In the genomic region with DNA sequence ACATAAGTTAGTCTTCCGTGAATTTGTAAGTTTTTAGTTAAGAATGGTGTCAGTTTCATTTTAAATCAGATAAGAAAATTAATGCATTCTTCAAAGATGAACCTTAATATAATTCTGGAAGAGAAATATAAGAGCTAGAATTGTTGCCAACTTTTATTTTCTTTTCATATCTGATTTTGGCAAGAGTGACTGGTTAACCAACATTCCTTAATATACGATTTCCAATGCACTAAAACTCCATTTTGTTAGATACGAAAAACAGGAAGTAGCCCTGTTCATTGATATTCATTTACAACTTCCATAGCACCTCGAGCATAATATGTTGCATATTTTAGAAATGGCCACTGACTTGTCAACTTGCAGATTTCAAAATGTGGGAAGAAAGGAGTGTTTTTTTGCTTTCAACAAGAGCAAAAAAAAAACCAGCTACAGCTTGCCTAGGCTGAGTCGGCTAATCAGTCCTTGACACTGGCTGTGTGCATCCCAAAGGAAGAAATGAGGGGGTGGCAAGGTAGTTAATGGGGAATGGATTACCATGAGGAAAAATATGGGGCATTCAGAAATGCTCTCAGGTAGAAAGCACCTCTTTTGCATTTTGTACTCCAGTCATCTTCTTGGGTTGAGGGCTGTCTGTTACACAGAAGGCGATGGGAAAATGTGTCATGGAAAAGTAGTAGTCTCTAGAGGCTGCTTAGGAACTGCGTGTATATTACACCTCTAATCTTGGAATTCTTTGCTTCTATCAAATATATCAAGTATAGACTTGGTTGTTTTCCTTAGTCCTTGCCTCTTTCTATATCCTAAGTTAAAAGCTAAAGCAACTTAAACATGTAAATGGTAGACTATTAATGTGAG, we compare ENCODE assay signal across 9 cellular contexts. TPM values are rescaled to one million over a fixed set of nuclear protein-coding genes. Genes with fewer than 3 reads are reported as not detected.
A peak's percentile ranks its signal among the peaks of the same experiment; 100 is the strongest.
DNase-seq lines count a peak whose midpoint lies in the region; ATAC-seq and TF ChIP-seq lines count a peak whose summit lies in the region.
"Had no signal": no experiment of that assay in that cellular context is flagged by ENCODE, and none has a peak within 500 bp of the region (broad histone marks: within the 10 kb centered on the region; RNA-seq: fewer than 3 reads in every experiment).

No MANE protein-coding gene starts in this region.

- no peak for TF ChIP-seq CTCF in OCI-LY3 (IDR thresholded peaks at IDR 0.05; ENCODE audit: low read depth, low read length)
- TF ChIP-seq CTCF in neutrophil (IDR thresholded peaks at IDR 0.05) = no peak

- peak overlapping the region; percentile 84 for H3K27ac Mint-ChIP-seq in dendritic cell treated with granulocyte-macrophage colony-stimulating factor and Interleukin-4, amounts not matched to agents 40 ng/mL and 50 ng/mL, for 4 days

- peaks cover 89% of the 10 kb centered on the region for H3K79me2 ChIP-seq in OCI-LY3 (ENCODE audit: low read length)

- no peaks in the 10 kb centered on the region for H3K9me3 Mint-ChIP-seq in dendritic cell treated with granulocyte-macrophage colony-stimulating factor and Interleukin-4, amounts not matched to agents 40 ng/mL and 50 ng/mL, for 4 days

- H3K27me3 ChIP-seq in OCI-LY3 (ENCODE audit: low read depth, low read length) (no peaks in the 10 kb centered on the region), neutrophil (no peaks in the 10 kb centered on the region), aorta (ENCODE audit: control insufficient read depth in 1 of 2, insufficient read depth in 2 of 2, low read length in 1 of 2) (no peaks in the 10 kb centered on the region)

- DNase-seq in ELR (ENCODE audit: low read depth) = peak; percentile 6
- no peak for DNase-seq in midbrain (lab: John Stamatoyannopoulos, UW)
- no peak for DNase-seq in aorta
- DNase-seq: NCI-H69 had no signal

- peak overlapping the region; percentile 86 for H3K4me2 ChIP-seq in OCI-LY3 (ENCODE audit: low read length)

- intact Hi-C loops in dendritic cell treated with granulocyte-macrophage colony-stimulating factor and Interleukin-4, amounts not matched to agents 40 ng/mL and 50 ng/mL, for 4 days (cut with micrococcal nuclease) = loop anchor here (5.0 kb wide), 2 partner anchors 337 to 402 kb away; no protein-coding TSS in a partner anchor
- intact Hi-C loops in aorta (cut with DNase I) = loop anchor here (10.0 kb wide), 2 partner anchors 334 to 394 kb away; no protein-coding TSS in a partner anchor

- no peak overlapping the region for H2AFZ ChIP-seq in OCI-LY3 (ENCODE audit: low read depth, low read length)

- peak overlapping the region; percentile 97 for H3K27ac ChIP-seq in OCI-LY3 (ENCODE audit: low read length)
- H3K27ac ChIP-seq in neutrophil = peak overlapping the region; percentile 61
- no peak overlapping the region for H3K27ac ChIP-seq in aorta (ENCODE audit: low read depth in 1 of 2, low read length in 2 of 2)

- H4K20me1 ChIP-seq in OCI-LY3 (ENCODE audit: insufficient read depth, low read length) = peaks cover 49% of the 10 kb centered on the region

- H3K4me3 ChIP-seq in OCI-LY3 (ENCODE audit: low read length) (peak overlapping the region; percentile 98), neutrophil (ENCODE audit: low read depth in 1 of 2, low read length in 1 of 2) (peak overlapping the region; percentile 2 to 56), aorta (ENCODE audit: low read length in 2 of 2) (no peak overlapping the region)

- peaks cover 44% of the 10 kb centered on the region for H3K4me1 Mint-ChIP-seq in dendritic cell treated with granulocyte-macrophage colony-stimulating factor and Interleukin-4, amounts not matched to agents 40 ng/mL and 50 ng/mL, for 4 days (ENCODE audit: low read depth)

- peaks cover 36% of the 10 kb centered on the region for H3K4me1 ChIP-seq in OCI-LY3 (ENCODE audit: low read length)
- H3K4me1 ChIP-seq in neutrophil (ENCODE audit: control insufficient read depth in 1 of 2, insufficient read depth in 1 of 2, low read depth in 1 of 2, low read length in 1 of 2) = peaks cover 51 to 56% of the 10 kb centered on the region in 2 experiments
- no peaks in the 10 kb centered on the region for H3K4me1 ChIP-seq in aorta (ENCODE audit: control insufficient read depth in 1 of 2, insufficient read depth in 2 of 2, low read length in 2 of 2)

- H3K4me3 Mint-ChIP-seq in dendritic cell treated with granulocyte-macrophage colony-stimulating factor and Interleukin-4, amounts not matched to agents 40 ng/mL and 50 ng/mL, for 4 days = peak overlapping the region; percentile 64

- H3K36me3 Mint-ChIP-seq in dendritic cell treated with granulocyte-macrophage colony-stimulating factor and Interleukin-4, amounts not matched to agents 40 ng/mL and 50 ng/mL, for 4 days (ENCODE audit: low read depth) = peaks cover 42% of the 10 kb centered on the region

- H3K27me3 Mint-ChIP-seq in dendritic cell treated with granulocyte-macrophage colony-stimulating factor and Interleukin-4, amounts not matched to agents 40 ng/mL and 50 ng/mL, for 4 days = no peaks in the 10 kb centered on the region

- ATAC-seq in GM21515 (IDR thresholded peaks at IDR 0.05; ENCODE audit: unreplicated experiment) (no peak), aorta (ENCODE audit: low FRiP score) (no peak), GM21723 (IDR thresholded peaks at IDR 0.05; ENCODE audit: unreplicated experiment) (no peak)

- WGBS in aorta, 2 donors = 23 to 29% methylated on average over 7 of the region's 7 CpGs

- peak overlapping the region; percentile 95 for H3K9ac ChIP-seq in OCI-LY3 (ENCODE audit: low read length)

- H3K36me3 ChIP-seq in OCI-LY3 (replicated peaks; ENCODE audit: low read depth, low read length) (peaks cover 15% of the 10 kb centered on the region), neutrophil (no peaks in the 10 kb centered on the region), aorta (ENCODE audit: control insufficient read depth in 1 of 2, insufficient read depth in 2 of 2, low read length in 1 of 2) (no peaks in the 10 kb centered on the region)

- no peaks in the 10 kb centered on the region for H3K9me3 ChIP-seq in OCI-LY3 (ENCODE audit: insufficient read depth, low read length)
- H3K9me3 ChIP-seq in neutrophil = no peaks in the 10 kb centered on the region
- H3K9me3 ChIP-seq in aorta (ENCODE audit: control insufficient read depth, low read length) = no peaks in the 10 kb centered on the region

RNA-seq across cellular contexts. Expression of a gene that starts 3.9 kb away (rescaled TPM):
- total RNA-seq in aorta = 10 to 100 TPM; 11.2 to 26.3 TPM
- 1 to 10 TPM; 1.8 to 3.2 TPM for polyA plus RNA-seq in aorta

Comparison
In these comparisons a context has a peak if more than half of its experiments do, and no peak if none do; other contexts are left out.
1. H3K27ac ChIP-seq: peak in OCI-LY3 (single experiment) and neutrophil (single experiment); none in aorta (0 of 2).
2. H3K4me3 ChIP-seq: peak in OCI-LY3 (single experiment) and neutrophil (2 of 2); none in aorta (0 of 2).